17 cellular contexts compared by ENCODE assay signal in genomic region chr6:33132121-33132524, GRCh38. TPM values are rescaled to one million over a fixed set of nuclear protein-coding genes. Genes with fewer than 3 reads are reported as not detected.
A peak's percentile ranks its signal among the peaks of the same experiment; 100 is the strongest.
DNase-seq lines count a peak whose midpoint lies in the region; ATAC-seq and TF ChIP-seq lines count a peak whose summit lies in the region.
"Had no signal": no experiment of that assay in that cellular context is flagged by ENCODE, and none has a peak within 500 bp of the region (broad histone marks: within the 10 kb centered on the region; RNA-seq: fewer than 3 reads in every experiment).

No MANE protein-coding gene starts in this region.

- CTCF ChIA-PET in SK-N-SH (lab: Yijun Ruan, JAX): interaction anchor here (5.4 kb wide), 1 partner anchor 13 kb away, joined by 27 read pairs; no protein-coding TSS in a partner anchor

- H4K20me1 ChIP-seq in SK-N-SH (ENCODE audit: insufficient read depth): no peaks in the 10 kb centered on the region
- H4K20me1 ChIP-seq: BLaER1 treated with 17β-estradiol and CSF1 and Interleukin-3, amounts not matched to agents 10 nM and 100 nM had no signal

- H3K9me2 ChIP-seq in SK-N-SH: no peaks in the 10 kb centered on the region

- H2AFZ ChIP-seq in ACC112 (ENCODE audit: low read length, unreplicated experiment) (no peak overlapping the region), SK-N-SH (ENCODE audit: low read depth) (no peak overlapping the region)
- H2AFZ ChIP-seq: GM23338, PC-9 had no signal

- TF ChIP-seq POLR2A in stomach (IDR thresholded peaks at IDR 0.05): no peak
- TF ChIP-seq POLR2A in GM18505 (IDR thresholded peaks at IDR 0.05; ENCODE audit: borderline replicate concordance, extremely low read depth, insufficient read depth, insufficient read length): no peak

- TF ChIP-seq CTCF in lower lobe of right lung (IDR thresholded peaks at IDR 0.05) (no peak), SK-N-SH (IDR thresholded peaks at IDR 0.05) (no peak), stomach (IDR thresholded peaks at IDR 0.05) (no peak), psoas muscle (IDR thresholded peaks at IDR 0.05) (no peak)

- DNase-seq in MV-4-11 (lab: John Stamatoyannopoulos, UW): peak; percentile 90
- DNase-seq in amniotic epithelial cell (ENCODE audit: low read depth): peak; percentile 11
- DNase-seq in lower lobe of right lung: peak; percentile 48
- DNase-seq in SK-N-SH: no peak
- no peak for DNase-seq in stomach
- no peak for DNase-seq in psoas muscle
- DNase-seq: COR-L47, NCI-H1092 treated with DMSO at 0.1 percent for 48 hours, NCI-H187, PC-9 had no signal

- intact Hi-C loops in lower lobe of right lung (cut with DNase I) (no loop called here), stomach (cut with DNase I; ENCODE audit: low total_unique reads) (no loop called here), psoas muscle (cut with DNase I) (no loop called here)

- no peak for TF ChIP-seq EP300 in SK-N-SH (IDR thresholded peaks at IDR 0.05; ENCODE audit: borderline replicate concordance in 1 of 2, low read depth in 1 of 2, low read length in 1 of 2)
- no peak for TF ChIP-seq EP300 in stomach (IDR thresholded peaks at IDR 0.05)

- H3K27me3 ChIP-seq in ACC112 (ENCODE audit: insufficient read depth, low read length): 0 out of 2 replicates have a peak, but pooled peaks cover 4% of the 10 kb centered on the region
- H3K27me3 ChIP-seq in lower lobe of right lung (ENCODE audit: low read depth): peaks cover 4% of the 10 kb centered on the region
- peaks cover 44% of the 10 kb centered on the region; the same call in 1 of the 2 replicates for H3K27me3 ChIP-seq in SK-N-SH (ENCODE audit: insufficient read depth)
- H3K27me3 ChIP-seq in stomach: peaks cover 0 to 2% (median 0%) of the 10 kb centered on the region in 3 donors
- no peaks in the 10 kb centered on the region for H3K27me3 ChIP-seq in psoas muscle (ENCODE audit: insufficient read depth in 3 of 3, low read length in 2 of 3)
- H3K27me3 ChIP-seq: BLaER1 treated with 17β-estradiol and CSF1 and Interleukin-3, amounts not matched to agents 10 nM and 100 nM had no signal

- H3K9ac ChIP-seq in SK-N-SH: no peak overlapping the region
- H3K9ac ChIP-seq: BLaER1 treated with 17β-estradiol and CSF1 and Interleukin-3, amounts not matched to agents 10 nM and 100 nM had no signal

- ATAC-seq in lower lobe of right lung (peak in 1 of 2 donors; percentile 38), GM18505 (IDR thresholded peaks at IDR 0.05; ENCODE audit: unreplicated experiment) (no peak), psoas muscle (no peak)
- ATAC-seq: GM23338 had no signal

- H3K4me2 ChIP-seq in SK-N-SH: no peak overlapping the region
- H3K4me2 ChIP-seq: BLaER1 treated with 17β-estradiol and CSF1 and Interleukin-3, amounts not matched to agents 10 nM and 100 nM; GM23338; PC-9 had no signal

- H3K4me1 ChIP-seq in ACC112 (ENCODE audit: control insufficient read depth, insufficient read depth, low read length, unreplicated experiment): peaks cover 8% of the 10 kb centered on the region
- H3K4me1 ChIP-seq in lower lobe of right lung: no peaks in the 10 kb centered on the region
- no peaks in the 10 kb centered on the region for H3K4me1 ChIP-seq in SK-N-SH (ENCODE audit: control insufficient read depth in 1 of 2, insufficient read depth in 2 of 2, low read depth in 1 of 2, low read length in 1 of 2)
- H3K4me1 ChIP-seq in stomach: no peaks in the 10 kb centered on the region
- H3K4me1 ChIP-seq in psoas muscle: no peaks in the 10 kb centered on the region

- POLR2A ChIA-PET in SK-N-SH (lab: Yijun Ruan, JAX): no interaction called here

- H3K36me3 ChIP-seq in ACC112 (ENCODE audit: insufficient read depth, low read length) (no peaks in the 10 kb centered on the region), lower lobe of right lung (no peaks in the 10 kb centered on the region), SK-N-SH (replicated peaks in 1 of 2; ENCODE audit: control insufficient read depth in 1 of 2, insufficient read depth in 2 of 2, low read length in 1 of 2) (no peaks in the 10 kb centered on the region), stomach (no peaks in the 10 kb centered on the region), psoas muscle (ENCODE audit: insufficient read depth in 1 of 2, low read depth in 1 of 2) (no peaks in the 10 kb centered on the region)
- H3K36me3 ChIP-seq: BLaER1 treated with 17β-estradiol and CSF1 and Interleukin-3, amounts not matched to agents 10 nM and 100 nM had no signal

- H3K9me3 ChIP-seq in lower lobe of right lung (no peaks in the 10 kb centered on the region), SK-N-SH (no peaks in the 10 kb centered on the region), stomach (no peaks in the 10 kb centered on the region), psoas muscle (no peaks in the 10 kb centered on the region)
- H3K9me3 ChIP-seq: BLaER1 treated with 17β-estradiol and CSF1 and Interleukin-3, amounts not matched to agents 10 nM and 100 nM had no signal

- H3K27ac ChIP-seq in ACC112 (ENCODE audit: low read depth, low read length) (peak overlapping the region; percentile 43; the same call in 1 of the 2 replicates), lower lobe of right lung (no peak overlapping the region), SK-N-SH (ENCODE audit: low read depth in 2 of 2, low read length in 1 of 2) (no peak overlapping the region), stomach (no peak overlapping the region), psoas muscle (no peak overlapping the region)
- H3K27ac ChIP-seq: 22Rv1; BLaER1 treated with 17β-estradiol and CSF1 and Interleukin-3, amounts not matched to agents 10 nM and 100 nM; HL-60; PC-9; SK-N-MC had no signal

- no peak for TF ChIP-seq RAD21 in SK-N-SH (IDR thresholded peaks at IDR 0.05; ENCODE audit: low read length)

- WGBS in SK-N-SH (ENCODE audit: low lambda C conversion rate): 20% methylated on average over 7 of the region's 7 CpGs
- 69 to 80% (median 73%) methylated on average over 7 of the region's 7 CpGs for WGBS in stomach, 5 donors
- 55 to 67% (median 57%) methylated on average over 7 of the region's 7 CpGs for WGBS in psoas muscle, 3 donors

- H3K79me2 ChIP-seq in ACC112 (ENCODE audit: control insufficient read depth, insufficient read depth, low read length, unreplicated experiment) (no peaks in the 10 kb centered on the region), SK-N-SH (ENCODE audit: insufficient read depth) (no peaks in the 10 kb centered on the region)

- H3F3A ChIP-seq in SK-N-SH (replicated peaks; ENCODE audit: insufficient read depth): no peaks in the 10 kb centered on the region

- no peak overlapping the region for H3K4me3 ChIP-seq in ACC112 (ENCODE audit: low read depth, low read length)
- H3K4me3 ChIP-seq in lower lobe of right lung: no peak overlapping the region
- H3K4me3 ChIP-seq in SK-N-SH (ENCODE audit: low read depth in 2 of 2, low read length in 1 of 2): no peak overlapping the region
- no peak overlapping the region for H3K4me3 ChIP-seq in stomach
- H3K4me3 ChIP-seq in psoas muscle: no peak overlapping the region
- H3K4me3 ChIP-seq: BLaER1 treated with 17β-estradiol and CSF1 and Interleukin-3, amounts not matched to agents 10 nM and 100 nM; GM23338; PC-9; SK-N-MC had no signal

TF ChIP-seq in SK-N-SH, 30 proteins besides CTCF, POLR2A, EP300 and RAD21 (continues in another document):
- TF ChIP-seq USF2 (IDR thresholded peaks at IDR 0.05; ENCODE audit: borderline replicate concordance, low read depth, low read length) (no peak), SMC3 (IDR thresholded peaks at IDR 0.05; ENCODE audit: low read depth, low read length) (no peak), RCOR1 (IDR thresholded peaks at IDR 0.05; ENCODE audit: low read length) (no peak)

RNA-seq across cellular contexts. Expression of gene HLA-DPB1, which starts 56.3 kb away (rescaled TPM):
- total RNA-seq in lower lobe of right lung (483 TPM), stomach (10 to 100 TPM in 4 of 5 donors, not detected in 1; 10.7 to 46.6 (median 31.9) TPM), psoas muscle (10 to 100 TPM; 11.9 to 33.2 (median 18.3) TPM)
- polyA plus RNA-seq in SK-N-SH (2012; rRNA removed) (1.0 and 2.0 TPM in 2 replicates), stomach (10 to 100 TPM; 48.3 to 62.2 (median 51.1) TPM), psoas muscle (10 to 100 TPM; 11.0 to 17.9 (median 11.1) TPM)
- 0.67 and 1.3 TPM in 2 replicates for polyA plus RNA-seq in SK-N-SH (2012; cell fraction: cytosol; rRNA removed)
- polyA plus RNA-seq in SK-N-SH (2012; cell fraction: nucleus; rRNA removed): 0.45 and 1.1 TPM in 2 replicates
- total RNA-seq: PC-9 had no signal

RNA-seq across cellular contexts. Expression of gene HLA-DPA1, which starts 58.7 kb away (rescaled TPM):
- total RNA-seq in lower lobe of right lung (600 TPM), stomach (100 to 1,000 TPM in 1 of 5 donors, 10 to 100 TPM in 3, under 1 TPM in 1; 0.29 to 171 (median 39.7) TPM), psoas muscle (10 to 100 TPM; 13.8 to 52.6 (median 20.2) TPM)
- polyA plus RNA-seq in SK-N-SH (2012; rRNA removed) (1.6 and 1.9 TPM in 2 replicates), stomach (10 to 100 TPM; 14.3 to 34.1 (median 23.3) TPM), psoas muscle (10 to 100 TPM; 10.7 to 12.3 (median 10.9) TPM)
- 1.1 and 1.2 TPM in 2 replicates for polyA plus RNA-seq in SK-N-SH (2012; cell fraction: cytosol; rRNA removed)
- polyA plus RNA-seq in SK-N-SH (2012; cell fraction: nucleus; rRNA removed): 0.36 and 1.1 TPM in 2 replicates
- total RNA-seq: PC-9 had no signal

Comparison
In these comparisons a context has a peak if more than half of its experiments do, and no peak if none do; other contexts are left out.
1. DNase-seq: peak in MV-4-11 (single experiment), amniotic epithelial cell (single experiment) and lower lobe of right lung (single experiment); none in SK-N-SH (single experiment), stomach (single experiment) and psoas muscle (0 of 2).
2. RNA of gene HLA-DPB1, which starts 56.3 kb away (total RNA-seq): 483 TPM in lower lobe of right lung (single experiment); 11.9 to 33.2 TPM in psoas muscle and 10.7 to 46.6 TPM in stomach; every median in the first group is over 10 times any median in the second.